In genomic region chr14:32129124-32129523, GRCh38 we compare ENCODE assay signal across 14 cellular contexts. TPM values are rescaled to one million over a fixed set of nuclear protein-coding genes. Genes with fewer than 3 reads are reported as not detected.
DNase-seq lines count a peak whose midpoint lies in the region; ATAC-seq and TF ChIP-seq lines count a peak whose summit lies in the region.
"Had no signal": no experiment of that assay in that cellular context is flagged by ENCODE, and none has a peak within 500 bp of the region (broad histone marks: within the 10 kb centered on the region; RNA-seq: fewer than 3 reads in every experiment).

No MANE protein-coding gene starts in this region.

- no peaks in the 10 kb centered on the region for H3K27me3 Mint-ChIP-seq in naive thymus-derived CD4-positive, alpha-beta T cell
- H3K27me3 Mint-ChIP-seq: stimulated activated naive B cell treated with anti-CD40 and anti-IgM and Interleukin-4, amounts not matched to agents 10 μg/mL and 1 μg/mL and 100 μg/mL, for 72 hours had no signal

- CTCF ChIA-PET in naive thymus-derived CD4-positive, alpha-beta T cell (lab: Charles Lee): no interaction called here

- 23 to 47% (median 29%) methylated on average over 2 of the region's 2 CpGs for WGBS in stomach, 5 donors
- 68 to 71% methylated on average over 2 of the region's 2 CpGs for WGBS in tibial nerve, 2 donors

- H3K36me3 Mint-ChIP-seq in naive thymus-derived CD4-positive, alpha-beta T cell: peaks cover 6 to 74% (median 60%) of the 10 kb centered on the region in 5 donors

- in situ Hi-C loops in astrocyte of the cerebellum (cut with HindIII; ENCODE audit: low sequenced_read_pairs): no loop called here

- H3K4me1 ChIP-seq in stomach (peaks cover 0 to 33% (median 11%) of the 10 kb centered on the region in 4 donors), tibial nerve (peaks cover 0 to 4% (median 0%) of the 10 kb centered on the region in 4 donors)
- H3K4me1 ChIP-seq in naive thymus-derived CD4-positive, alpha-beta T cell (ENCODE audit: control insufficient read depth in 2 of 2, insufficient read depth in 2 of 2, low read length in 2 of 2): no peaks in the 10 kb centered on the region
- H3K4me1 ChIP-seq: neural progenitor cell had no signal

- intact Hi-C loops in stomach (cut with DNase I; ENCODE audit: low total_unique reads): no loop called here
- intact Hi-C loops in naive thymus-derived CD4-positive, alpha-beta T cell (cut with micrococcal nuclease): no loop called here

- TF ChIP-seq EP300 in stomach (IDR thresholded peaks at IDR 0.05) (no peak), tibial nerve (IDR thresholded peaks at IDR 0.05) (no peak)

- H3K4me3 ChIP-seq in astrocyte of the cerebellum (ENCODE audit: low read depth, low read length) (no peak overlapping the region), stomach (no peak overlapping the region), tibial nerve (no peak overlapping the region)
- H3K4me3 ChIP-seq in naive thymus-derived CD4-positive, alpha-beta T cell (ENCODE audit: low read length): no peak overlapping the region
- H3K4me3 ChIP-seq: neural progenitor cell had no signal

- peak; percentile 65 for DNase-seq in HCEC 1CT
- DNase-seq in astrocyte of the cerebellum (ENCODE audit: low read depth): peak; percentile 77
- peak; percentile 6 for DNase-seq in foreskin melanocyte
- no peak for DNase-seq in stomach
- no peak for DNase-seq in tibial nerve (ENCODE audit: low spot score in 2 of 2)
- DNase-seq in naive thymus-derived CD4-positive, alpha-beta T cell: no peak
- no peak for DNase-seq in GM10266 (ENCODE audit: extremely low spot score)
- DNase-seq: amniotic stem cell; COR-L47; islet precursor cell; NCI-H345; stimulated activated naive B cell treated with anti-CD40 and anti-IgM and Interleukin-4, amounts not matched to agents 10 μg/mL and 1 μg/mL and 100 μg/mL, for 72 hours had no signal

- H3K27ac ChIP-seq in stomach: peak overlapping the region in 3 of 5 donors; percentile 4 to 53 (median 30)
- H3K27ac ChIP-seq in tibial nerve: no peak overlapping the region
- no peak overlapping the region for H3K27ac ChIP-seq in naive thymus-derived CD4-positive, alpha-beta T cell (ENCODE audit: low read depth, low read length)
- H3K27ac ChIP-seq: neural progenitor cell had no signal

- TF ChIP-seq CTCF in astrocyte of the cerebellum (IDR thresholded peaks at IDR 0.05; ENCODE audit: low read depth, low read length, missing control alignments): no peak
- TF ChIP-seq CTCF in stomach (IDR thresholded peaks at IDR 0.05): no peak
- no peak for TF ChIP-seq CTCF in tibial nerve (IDR thresholded peaks at IDR 0.05)
- TF ChIP-seq CTCF in GM10266 (IDR thresholded peaks at IDR 0.05; ENCODE audit: control insufficient read depth, insufficient read depth, low read depth, missing control alignments): no peak

- peaks cover 0 to 25% (median 22%) of the 10 kb centered on the region in 7 donors for H3K4me1 Mint-ChIP-seq in naive thymus-derived CD4-positive, alpha-beta T cell
- H3K4me1 Mint-ChIP-seq: neural progenitor cell had no signal

- H3K27ac Mint-ChIP-seq in naive thymus-derived CD4-positive, alpha-beta T cell: peak overlapping the region in 2 of 9 donors; percentile 6 to 35
- H3K27ac Mint-ChIP-seq: neural progenitor cell; stimulated activated naive B cell treated with anti-CD40 and anti-IgM and Interleukin-4, amounts not matched to agents 10 μg/mL and 1 μg/mL and 100 μg/mL, for 72 hours had no signal

- ATAC-seq in GM18861 (IDR thresholded peaks at IDR 0.05; ENCODE audit: unreplicated experiment): no peak
- ATAC-seq in naive thymus-derived CD4-positive, alpha-beta T cell: no peak
- ATAC-seq: stimulated activated naive B cell treated with anti-CD40 and anti-IgM and Interleukin-4, amounts not matched to agents 10 μg/mL and 1 μg/mL and 100 μg/mL, for 72 hours had no signal

- TF ChIP-seq POLR2A in stomach (IDR thresholded peaks at IDR 0.05): no peak
- no peak for TF ChIP-seq POLR2A in tibial nerve (IDR thresholded peaks at IDR 0.05)

- no peak overlapping the region for H3K4me3 Mint-ChIP-seq in naive thymus-derived CD4-positive, alpha-beta T cell
- H3K4me3 Mint-ChIP-seq: neural progenitor cell; stimulated activated naive B cell treated with anti-CD40 and anti-IgM and Interleukin-4, amounts not matched to agents 10 μg/mL and 1 μg/mL and 100 μg/mL, for 72 hours had no signal

- peaks cover 0 to 10% (median 4%) of the 10 kb centered on the region in 4 donors for H3K9me3 ChIP-seq in stomach
- H3K9me3 ChIP-seq in tibial nerve: no peaks in the 10 kb centered on the region
- no peaks in the 10 kb centered on the region for H3K9me3 ChIP-seq in naive thymus-derived CD4-positive, alpha-beta T cell (ENCODE audit: control insufficient read depth in 2 of 3, low read length in 3 of 3)

- peaks cover 0 to 31% (median 18%) of the 10 kb centered on the region in 4 donors for H3K36me3 ChIP-seq in stomach
- peaks cover 0 to 44% (median 7%) of the 10 kb centered on the region in 3 donors for H3K36me3 ChIP-seq in tibial nerve
- H3K36me3 ChIP-seq in naive thymus-derived CD4-positive, alpha-beta T cell (ENCODE audit: control insufficient read depth in 2 of 3, insufficient read depth in 3 of 3, low read length in 3 of 3): peaks cover 0 to 6% (median 0%) of the 10 kb centered on the region in 3 experiments

- POLR2A ChIA-PET in naive thymus-derived CD4-positive, alpha-beta T cell (lab: Charles Lee): no interaction called here

- H3K27me3 ChIP-seq in stomach: no peaks in the 10 kb centered on the region
- no peaks in the 10 kb centered on the region for H3K27me3 ChIP-seq in tibial nerve
- H3K27me3 ChIP-seq in naive thymus-derived CD4-positive, alpha-beta T cell (ENCODE audit: control insufficient read depth in 2 of 2, insufficient read depth in 2 of 2, low read length in 2 of 2): no peaks in the 10 kb centered on the region
- H3K27me3 ChIP-seq: neural progenitor cell had no signal

- H3K9me3 Mint-ChIP-seq in naive thymus-derived CD4-positive, alpha-beta T cell: peaks cover 0 to 25% (median 10%) of the 10 kb centered on the region in 11 donors

RNA-seq across cellular contexts. Expression of gene ARHGAP5, which starts 52.0 kb away (rescaled TPM):
- total RNA-seq in stomach (100 to 1,000 TPM in 4 of 5 donors, 10 to 100 TPM in 1; 89.7 to 229 (median 131) TPM), tibial nerve (100 to 1,000 TPM in 3 of 4 donors, 10 to 100 TPM in 1; 85.8 to 167 (median 104) TPM)
- 10 to 100 TPM; 10.3 to 18.8 (median 15.9) TPM for polyA plus RNA-seq in stomach
- 10 to 100 TPM; 37.9 to 98.2 (median 56.2) TPM for total RNA-seq in naive thymus-derived CD4-positive, alpha-beta T cell
- polyA plus RNA-seq in naive thymus-derived CD4-positive, alpha-beta T cell: 10 to 100 TPM; 26.6 to 32.6 TPM

Comparison
In these comparisons a context has a peak if more than half of its experiments do, and no peak if none do; other contexts are left out.
1. DNase-seq: peak in HCEC 1CT (single experiment), astrocyte of the cerebellum (single experiment) and foreskin melanocyte (single experiment); none in stomach (single experiment), tibial nerve (0 of 2), naive thymus-derived CD4-positive, alpha-beta T cell (0 of 9) and GM10266 (single experiment).
2. H3K27ac ChIP-seq: peak in stomach (3 of 5); none in tibial nerve (0 of 4) and naive thymus-derived CD4-positive, alpha-beta T cell (single experiment).